ENCODE assay signal across 1 cellular context in genomic region chr9:14223081-14223480, GRCh38.
TF ChIP-seq lines count a peak whose summit lies in the region.

No MANE protein-coding gene starts in this region.

TF ChIP-seq in A549, 52 proteins besides CTCF, POLR2A, EP300 and RAD21 (continued from another document):
- TF ChIP-seq PBX3 (IDR thresholded peaks at IDR 0.05) (no peak), EHMT2 (IDR thresholded peaks at IDR 0.05; ENCODE audit: low read depth) (no peak), ZNF302 (CRISPR knock-in tag; IDR thresholded peaks at IDR 0.05) (no peak), HDAC2 (IDR thresholded peaks at IDR 0.05) (no peak), NFE2L2 (conservative IDR thresholded peaks at IDR 0.05; ENCODE audit: low read length) (no peak)
TF ChIP-seq in A549: peak in this region for 0.
